Comparison of ENCODE assay signal across 9 cellular contexts in the genomic region with DNA sequence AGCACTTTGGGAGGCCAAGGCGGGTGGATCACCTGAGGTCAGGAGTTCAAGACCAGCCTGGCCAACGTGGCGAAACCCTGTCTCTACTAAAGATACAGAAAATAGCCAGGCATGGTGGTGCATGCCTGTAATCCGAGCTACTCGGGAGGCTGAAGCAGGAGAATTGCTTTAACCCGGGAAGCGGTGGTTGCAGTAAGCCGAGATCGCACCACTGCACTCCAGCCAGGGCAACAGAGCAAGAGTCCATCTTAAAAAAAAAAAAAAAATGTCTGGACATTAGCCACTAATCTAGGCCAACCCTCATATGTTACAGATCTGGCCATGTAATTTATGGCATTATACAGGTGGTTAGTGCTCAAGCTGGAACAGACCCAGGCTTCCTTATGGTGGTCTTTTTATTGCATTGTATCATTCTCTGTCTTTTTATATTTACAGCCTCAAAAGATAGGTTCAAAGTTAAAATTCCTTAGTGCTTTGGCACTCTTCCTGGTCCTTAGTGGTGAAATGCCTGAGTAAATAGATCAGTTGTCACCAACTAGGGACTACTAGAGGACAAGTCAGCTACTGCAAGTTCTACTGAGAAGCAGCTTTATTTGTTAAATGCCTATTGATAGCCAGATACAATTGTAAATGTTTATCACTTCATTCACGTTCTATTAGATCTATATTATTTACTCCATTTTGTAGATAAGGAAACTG. TPM values are rescaled to one million over a fixed set of nuclear protein-coding genes. Genes with fewer than 3 reads are reported as not detected.
DNase-seq lines count a peak whose midpoint lies in the region; ATAC-seq, FAIRE-seq and TF ChIP-seq lines count a peak whose summit lies in the region.
"Had no signal": no experiment of that assay in that cellular context is flagged by ENCODE, and none has a peak within 500 bp of the region (broad histone marks: within the 10 kb centered on the region; RNA-seq: fewer than 3 reads in every experiment).

No MANE protein-coding gene starts in this region.

- POLR2A ChIA-PET in endothelial cell of umbilical vein (lab: Charles Lee), result no interaction called here

- H3K4me3 ChIP-seq in GM12865 (ENCODE audit: low read depth, low read length), result no peak overlapping the region
- no peak overlapping the region for H3K4me3 ChIP-seq in endothelial cell of umbilical vein (replicated peaks in 1 of 3; ENCODE audit: insufficient read depth in 1 of 3, low read depth in 1 of 3, low read length in 3 of 3)

- H3K9me1 ChIP-seq in endothelial cell of umbilical vein (replicated peaks; ENCODE audit: control insufficient read depth, extremely low read depth, insufficient read depth, low read length), result no peaks in the 10 kb centered on the region

- H3K27ac ChIP-seq in endothelial cell of umbilical vein (ENCODE audit: insufficient read depth, low read depth, low read length), result no peak overlapping the region

- no peaks in the 10 kb centered on the region for H3K36me3 ChIP-seq in endothelial cell of umbilical vein (ENCODE audit: control insufficient read depth in 2 of 2, extremely low read depth in 1 of 2, insufficient read depth in 2 of 2, low read length in 2 of 2)

- no peak for TF ChIP-seq POLR2A in endothelial cell of umbilical vein (IDR thresholded peaks at IDR 0.05; ENCODE audit: low read depth, low read length)

- no TSS peak for BruUV-seq in endothelial cell of umbilical vein (replicated peaks; lab: Mats Ljungman, UMichigan)

- no peak for ATAC-seq in GM19467 (IDR thresholded peaks at IDR 0.05; ENCODE audit: unreplicated experiment)
- no peak for ATAC-seq in GM18520 (IDR thresholded peaks at IDR 0.05; ENCODE audit: unreplicated experiment)
- ATAC-seq in HG02970 (IDR thresholded peaks at IDR 0.05; ENCODE audit: low FRiP score, unreplicated experiment), result no peak

- H3K9ac ChIP-seq in endothelial cell of umbilical vein (replicated peaks; ENCODE audit: extremely low read depth, insufficient read depth, low read length), result no peak overlapping the region

- no peak overlapping the region for H3K4me2 ChIP-seq in endothelial cell of umbilical vein (ENCODE audit: insufficient read depth, low read length)

- intact Hi-C loops in endothelial cell of umbilical vein (cut with micrococcal nuclease), result no loop called here

- H3K4me1 ChIP-seq in endothelial cell of umbilical vein (ENCODE audit: control insufficient read depth, extremely low read depth, insufficient read depth, low read length), result peaks cover 2% of the 10 kb centered on the region

- no peaks in the 10 kb centered on the region for H3K27me3 ChIP-seq in endothelial cell of umbilical vein (ENCODE audit: control insufficient read depth in 2 of 2, insufficient read depth in 2 of 2, low read length in 2 of 2)

- DNase-seq in GM12865 (ENCODE audit: low read depth) (no peak), NCI-H460 (ENCODE audit: extremely low read depth, low read depth) (peak; percentile 19), endothelial cell of umbilical vein (ENCODE audit: low read depth, low spot score) (peak; percentile 47), pons (ENCODE audit: low spot score) (peak; percentile 68)
- no peak for DNase-seq in stimulated activated CD4-positive, alpha-beta T cell treated with anti-CD3 and anti-CD28 coated beads, Interleukin-12 subunit alpha, Interleukin-12 subunit beta, amount 100 ng/mL, for 4 hours
- DNase-seq: activated gamma-delta T cell treated with Interleukin-2 at 50 U/mL for 16 hours had no signal

- no peak overlapping the region for H2AFZ ChIP-seq in endothelial cell of umbilical vein (ENCODE audit: low read depth, low read length)

- no peaks in the 10 kb centered on the region for H3K9me3 ChIP-seq in endothelial cell of umbilical vein (replicated peaks; ENCODE audit: control insufficient read depth, insufficient read depth, low read length)

- no peak for FAIRE-seq in endothelial cell of umbilical vein (lab: Jason Lieb, UNC)

- TF ChIP-seq CTCF in GM12865 (IDR thresholded peaks at IDR 0.05; ENCODE audit: insufficient read depth, low read depth, low read length, missing control alignments), result peak; percentile 20
- peak in 1 of 2 donors; percentile 40 for TF ChIP-seq CTCF in endothelial cell of umbilical vein (IDR thresholded peaks at IDR 0.05; ENCODE audit: extremely low read depth in 1 of 2, insufficient read depth in 1 of 2, low read depth in 1 of 2, low read length in 2 of 2)

- H4K20me1 ChIP-seq in endothelial cell of umbilical vein (replicated peaks; ENCODE audit: control insufficient read depth, extremely low read depth, insufficient read depth, low read length), result no peaks in the 10 kb centered on the region

- dilution Hi-C loops in endothelial cell of umbilical vein (cut with MboI; ENCODE audit: extremely low pct_ligation_motif_present, low sequenced_read_pairs), result no loop called here

- H3K79me2 ChIP-seq in endothelial cell of umbilical vein (ENCODE audit: control insufficient read depth, insufficient read depth, low read length), result no peaks in the 10 kb centered on the region

- CTCF ChIA-PET in endothelial cell of umbilical vein (lab: Charles Lee), result interaction anchor here (0.6 to 2.2 kb wide), 11 partner anchors 8 to 269 kb away, joined by 3 to 10 read pairs (median 3); no protein-coding TSS in a partner anchor

TF ChIP-seq in endothelial cell of umbilical vein, 7 proteins besides CTCF, POLR2A, EP300 and RAD21:
- TF ChIP-seq MYC (IDR thresholded peaks at IDR 0.05; ENCODE audit: low read depth, low read length) (no peak), POLR2AphosphoS5 (IDR thresholded peaks at IDR 0.05; ENCODE audit: insufficient read depth, low read depth, low read length) (no peak), EZH2 (IDR thresholded peaks at IDR 0.05; ENCODE audit: borderline replicate concordance, low read depth, low read length, severe bottlenecking) (no peak), JUN (IDR thresholded peaks at IDR 0.05; ENCODE audit: borderline replicate concordance, insufficient read depth, insufficient read length, low read depth) (no peak), GATA2 (IDR thresholded peaks at IDR 0.05; ENCODE audit: insufficient read depth, insufficient read length, low read depth, low read length) (no peak), FOS (IDR thresholded peaks at IDR 0.05; ENCODE audit: borderline replicate concordance, insufficient read depth, low read length) (no peak)
- TF ChIP-seq, protein P1, sequence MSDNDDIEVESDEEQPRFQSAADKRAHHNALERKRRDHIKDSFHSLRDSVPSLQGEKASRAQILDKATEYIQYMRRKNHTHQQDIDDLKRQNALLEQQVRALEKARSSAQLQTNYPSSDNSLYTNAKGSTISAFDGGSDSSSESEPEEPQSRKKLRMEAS (IDR thresholded peaks at IDR 0.05; ENCODE audit: insufficient read depth, insufficient read length), result no peak
TF ChIP-seq in endothelial cell of umbilical vein: peak in this region for 0.

RNA-seq across cellular contexts. Expression of a gene that starts 16.0 kb away (rescaled TPM):
- 1.9 and 2.1 TPM in 2 replicates for total RNA-seq in NCI-H460 (2014; rRNA removed; shearing (Covaris generic))
- 6.0 and 6.3 TPM in 2 replicates for polyA plus RNA-seq in NCI-H460 (2014; cell fraction: nucleus; rRNA removed)
- 17.2 and 17.5 TPM in 2 replicates for total RNA-seq in endothelial cell of umbilical vein
- 3.7 and 4.6 TPM in 2 replicates for polyA plus RNA-seq in endothelial cell of umbilical vein
- 2.1 and 2.5 TPM in 2 replicates for polyA plus RNA-seq in endothelial cell of umbilical vein (2011; cell fraction: cytosol; rRNA removed)
- 30.4 and 34.8 TPM in 2 replicates for polyA plus RNA-seq in endothelial cell of umbilical vein (2011; cell fraction: nucleus; rRNA removed)
- 4.2 and 4.3 TPM in 2 replicates for polyA plus RNA-seq in endothelial cell of umbilical vein (2012)
- polyA minus RNA-seq in endothelial cell of umbilical vein, result 22.7 and 26.6 TPM in 2 replicates
- 1.2 TPM for polyA minus RNA-seq in endothelial cell of umbilical vein (2011; cell fraction: cytosol; rRNA and poly(A)+ RNA removed)
- 25.2 and 28.8 TPM in 2 replicates for polyA minus RNA-seq in endothelial cell of umbilical vein (2011; cell fraction: nucleus; rRNA and poly(A)+ RNA removed)

RNA-seq across cellular contexts. Expression of a gene that starts 42.7 kb away (rescaled TPM):
- 39.3 and 41.3 TPM in 2 replicates for total RNA-seq in NCI-H460 (2014; rRNA removed; shearing (Covaris generic))
- 39.7 and 107 TPM in 2 replicates for polyA plus RNA-seq in NCI-H460 (2014; cell fraction: nucleus; rRNA removed)
- 33.5 and 37.8 TPM in 2 replicates for total RNA-seq in endothelial cell of umbilical vein
- polyA plus RNA-seq in endothelial cell of umbilical vein, result 9.9 and 12.6 TPM in 2 replicates
- polyA plus RNA-seq in endothelial cell of umbilical vein (2011; cell fraction: cytosol; rRNA removed), result 21.0 and 21.6 TPM in 2 replicates
- polyA plus RNA-seq in endothelial cell of umbilical vein (2011; cell fraction: nucleus; rRNA removed), result 8.0 and 11.9 TPM in 2 replicates
- polyA plus RNA-seq in endothelial cell of umbilical vein (2012), result 18.0 and 30.5 TPM in 2 replicates
- polyA minus RNA-seq in endothelial cell of umbilical vein, result 6.0 and 8.8 TPM in 2 replicates
- polyA minus RNA-seq in endothelial cell of umbilical vein (2011; cell fraction: cytosol; rRNA and poly(A)+ RNA removed), result 13.2 TPM
- polyA minus RNA-seq in endothelial cell of umbilical vein (2011; cell fraction: nucleus; rRNA and poly(A)+ RNA removed), result 5.6 and 8.0 TPM in 2 replicates

RNA-seq across cellular contexts. Expression of a gene that starts 42.8 kb away (rescaled TPM):
- total RNA-seq in NCI-H460 (2014; rRNA removed; shearing (Covaris generic)), result 19.8 TPM in 2 replicates
- 12.1 and 18.2 TPM in 2 replicates for polyA plus RNA-seq in NCI-H460 (2014; cell fraction: nucleus; rRNA removed)
- 32.8 and 39.2 TPM in 2 replicates for total RNA-seq in endothelial cell of umbilical vein
- 11.2 and 13.4 TPM in 2 replicates for polyA plus RNA-seq in endothelial cell of umbilical vein
- polyA plus RNA-seq in endothelial cell of umbilical vein (2011; cell fraction: cytosol; rRNA removed), result 17.5 and 19.2 TPM in 2 replicates
- 11.2 and 12.3 TPM in 2 replicates for polyA plus RNA-seq in endothelial cell of umbilical vein (2011; cell fraction: nucleus; rRNA removed)
- 12.6 and 19.2 TPM in 2 replicates for polyA plus RNA-seq in endothelial cell of umbilical vein (2012)
- 10.5 and 12.2 TPM in 2 replicates for polyA minus RNA-seq in endothelial cell of umbilical vein
- 8.5 TPM for polyA minus RNA-seq in endothelial cell of umbilical vein (2011; cell fraction: cytosol; rRNA and poly(A)+ RNA removed)
- 4.9 and 9.5 TPM in 2 replicates for polyA minus RNA-seq in endothelial cell of umbilical vein (2011; cell fraction: nucleus; rRNA and poly(A)+ RNA removed)

Comparison
In these comparisons a context has a peak if more than half of its experiments do, and no peak if none do; other contexts are left out.
1. DNase-seq: peak in NCI-H460 (single experiment), endothelial cell of umbilical vein (single experiment) and pons (single experiment); none in GM12865 (single experiment) and stimulated activated CD4-positive, alpha-beta T cell treated with anti-CD3 and anti-CD28 coated beads, Interleukin-12 subunit alpha, Interleukin-12 subunit beta, amount 100 ng/mL, for 4 hours (single experiment).